Comparison of ENCODE assay signal across 19 cellular contexts in genomic region chr13:113231306-113232207, GRCh38. TPM values are rescaled to one million over a fixed set of nuclear protein-coding genes. Genes with fewer than 3 reads are reported as not detected.
DNase-seq lines count a peak whose midpoint lies in the region; ATAC-seq, FAIRE-seq and TF ChIP-seq lines count a peak whose summit lies in the region.
"Had no signal": no experiment of that assay in that cellular context is flagged by ENCODE, and none has a peak within 500 bp of the region (broad histone marks: within the 10 kb centered on the region; RNA-seq: fewer than 3 reads in every experiment).

No MANE protein-coding gene starts in this region.

- peaks cover 73% of the 10 kb centered on the region for H3K36me3 Mint-ChIP-seq in activated T-helper 2 cell treated with anti-CD3 and anti-CD28 coated beads, Interferon-gamma antibody, Interleukin-2, Interleukin-4, amounts not matched to agents 10 μg/mL and 5 μg/mL and 100 μg/mL, durations not matched to agents 14 hours and 24 hours and 36 hours (ENCODE audit: low read depth)
- peaks cover 27% of the 10 kb centered on the region for H3K36me3 Mint-ChIP-seq in type B pancreatic cell

- peaks cover 2% of the 10 kb centered on the region for H3K4me1 Mint-ChIP-seq in activated T-helper 2 cell treated with anti-CD3 and anti-CD28 coated beads, Interferon-gamma antibody, Interleukin-2, Interleukin-4, amounts not matched to agents 10 μg/mL and 5 μg/mL and 100 μg/mL, durations not matched to agents 14 hours and 24 hours and 36 hours (ENCODE audit: low read depth)
- H3K4me1 Mint-ChIP-seq in type B pancreatic cell (ENCODE audit: unreplicated experiment): no peaks in the 10 kb centered on the region

- H3K4me3 Mint-ChIP-seq in activated T-helper 2 cell treated with anti-CD3 and anti-CD28 coated beads, Interferon-gamma antibody, Interleukin-2, Interleukin-4, amounts not matched to agents 10 μg/mL and 5 μg/mL and 100 μg/mL, durations not matched to agents 14 hours and 24 hours and 36 hours (ENCODE audit: low read depth): no peak overlapping the region
- no peak overlapping the region for H3K4me3 Mint-ChIP-seq in type B pancreatic cell
- H3K4me3 Mint-ChIP-seq: CD4-positive, CD25-positive, alpha-beta regulatory T cell; T-cell had no signal

- peak; percentile 99 for FAIRE-seq in HTR-8/SVneo (lab: Jason Lieb, UNC)

- peak overlapping the region; percentile 40 for H3K27ac Mint-ChIP-seq in activated T-helper 2 cell treated with anti-CD3 and anti-CD28 coated beads, Interferon-gamma antibody, Interleukin-2, Interleukin-4, amounts not matched to agents 10 μg/mL and 5 μg/mL and 100 μg/mL, durations not matched to agents 14 hours and 24 hours and 36 hours
- H3K27ac Mint-ChIP-seq in type B pancreatic cell: peak overlapping the region; percentile 23
- H3K27ac Mint-ChIP-seq: T-cell had no signal

- no peaks in the 10 kb centered on the region for H3K9me3 Mint-ChIP-seq in activated T-helper 2 cell treated with anti-CD3 and anti-CD28 coated beads, Interferon-gamma antibody, Interleukin-2, Interleukin-4, amounts not matched to agents 10 μg/mL and 5 μg/mL and 100 μg/mL, durations not matched to agents 14 hours and 24 hours and 36 hours
- no peaks in the 10 kb centered on the region for H3K9me3 Mint-ChIP-seq in type B pancreatic cell
- H3K9me3 Mint-ChIP-seq: T-cell had no signal

- no peaks in the 10 kb centered on the region for H3K27me3 Mint-ChIP-seq in activated T-helper 2 cell treated with anti-CD3 and anti-CD28 coated beads, Interferon-gamma antibody, Interleukin-2, Interleukin-4, amounts not matched to agents 10 μg/mL and 5 μg/mL and 100 μg/mL, durations not matched to agents 14 hours and 24 hours and 36 hours (ENCODE audit: low read depth)
- H3K27me3 Mint-ChIP-seq in type B pancreatic cell: no peaks in the 10 kb centered on the region
- H3K27me3 Mint-ChIP-seq: CD4-positive, CD25-positive, alpha-beta regulatory T cell; T-cell had no signal

- peak; percentile 55 for DNase-seq in stimulated activated CD4-positive, alpha-beta T cell treated with anti-CD3 and anti-CD28 coated beads, Interleukin-2, amount 100 ng/mL, for 4 hours (ENCODE audit: low read depth)
- DNase-seq in stimulated activated CD4-positive, alpha-beta T cell treated with anti-CD3 and anti-CD28 coated beads, Interleukin-2, amount 100 ng/mL, for 48 hours: no peak
- no peak for DNase-seq in HTR-8/SVneo (ENCODE audit: insufficient read length, low spot score)
- no peak for DNase-seq in activated T-helper 2 cell treated with anti-CD3 and anti-CD28 coated beads, Interferon-gamma antibody, Interleukin-2, Interleukin-4, amounts not matched to agents 10 μg/mL and 5 μg/mL and 100 μg/mL, durations not matched to agents 14 hours and 24 hours and 36 hours (ENCODE audit: low spot score)
- DNase-seq in type B pancreatic cell (ENCODE audit: extremely low spot score, unreplicated experiment): no peak
- no peak for DNase-seq in NCI-H2227 (lab: John Stamatoyannopoulos, UW; ENCODE audit: unreplicated experiment)
- DNase-seq: activated effector memory CD4-positive, alpha-beta T cell treated with Interleukin-2 at 50 U/mL for 16 hours; CD4-positive, CD25-positive, alpha-beta regulatory T cell; dermis blood vessel endothelial cell; DMS79; GOT3; heart right ventricle; left ventricle myocardium inferior; MV-4-11; NCI-H187; NCI-H226; SIG-M5; T-cell had no signal

- ATAC-seq in HG03342 (IDR thresholded peaks at IDR 0.05; ENCODE audit: unreplicated experiment): no peak

- intact Hi-C loops in activated T-helper 2 cell treated with anti-CD3 and anti-CD28 coated beads, Interferon-gamma antibody, Interleukin-2, Interleukin-4, amounts not matched to agents 10 μg/mL and 5 μg/mL and 100 μg/mL, durations not matched to agents 14 hours and 24 hours and 36 hours (cut with micrococcal nuclease): no loop called here

- TF ChIP-seq CTCF in type B pancreatic cell (conservative IDR thresholded peaks at IDR 0.05): no peak

RNA-seq across cellular contexts. Expression of gene CUL4A, which starts 22.1 kb away (rescaled TPM):
- 83.3 and 83.8 TPM in 2 replicates for total RNA-seq in activated T-helper 2 cell treated with anti-CD3 and anti-CD28 coated beads, Interferon-gamma antibody, Interleukin-2, Interleukin-4, amounts not matched to agents 10 μg/mL and 5 μg/mL and 100 μg/mL, durations not matched to agents 14 hours and 24 hours and 36 hours
- total RNA-seq in type B pancreatic cell (ENCODE audit: low replicate concordance): 64.6 and 69.9 TPM in 2 replicates

RNA-seq across cellular contexts. Expression of gene PCID2, which starts 23.1 kb away (rescaled TPM):
- 67.1 and 67.6 TPM in 2 replicates for total RNA-seq in activated T-helper 2 cell treated with anti-CD3 and anti-CD28 coated beads, Interferon-gamma antibody, Interleukin-2, Interleukin-4, amounts not matched to agents 10 μg/mL and 5 μg/mL and 100 μg/mL, durations not matched to agents 14 hours and 24 hours and 36 hours
- 46.3 and 59.7 TPM in 2 replicates for total RNA-seq in type B pancreatic cell (ENCODE audit: low replicate concordance)
